ENCODE assay signal across 25 cellular contexts in the genomic region with DNA sequence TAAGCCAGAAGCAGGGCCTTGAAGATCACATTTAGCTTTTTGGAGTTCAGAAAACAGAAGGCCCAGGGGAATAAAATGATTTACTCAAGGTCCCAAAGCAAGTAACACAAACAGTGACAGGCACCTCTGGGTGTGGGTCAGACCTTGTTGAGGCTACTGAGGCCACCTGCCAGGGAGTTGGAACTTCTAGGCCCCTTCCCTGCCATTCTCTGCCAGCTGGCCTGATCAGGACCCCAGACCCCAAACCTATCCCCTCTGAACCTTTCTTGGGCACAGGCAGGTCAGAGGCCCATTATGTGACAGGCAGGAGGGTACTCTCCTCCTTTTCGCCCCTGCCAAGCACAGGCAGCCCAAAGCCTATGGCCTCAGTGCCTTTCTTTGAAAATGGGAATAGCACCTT. TPM values are rescaled to one million over a fixed set of nuclear protein-coding genes. Genes with fewer than 3 reads are reported as not detected.
DNase-seq lines count a peak whose midpoint lies in the region; FAIRE-seq and TF ChIP-seq lines count a peak whose summit lies in the region.
"Had no signal": no experiment of that assay in that cellular context is flagged by ENCODE, and none has a peak within 500 bp of the region (broad histone marks: within the 10 kb centered on the region; RNA-seq: fewer than 3 reads in every experiment).

No MANE protein-coding gene starts in this region.

- H3K9me3 Mint-ChIP-seq in neural progenitor cell = no peaks in the 10 kb centered on the region
- H3K9me3 Mint-ChIP-seq: CD4-positive, alpha-beta memory T cell had no signal

- no peak overlapping the region for H3K4me3 ChIP-seq in HUES48 (ENCODE audit: low read depth, low read length)
- H3K4me3 ChIP-seq in H1 (ENCODE audit: extremely low read depth in 1 of 4, insufficient read depth in 2 of 4, low read depth in 3 of 4, low read length in 4 of 4) = no peak overlapping the region
- peak overlapping the region; percentile 6 for H3K4me3 ChIP-seq in neural progenitor cell
- H3K4me3 ChIP-seq: BLaER1 had no signal

- no peak overlapping the region for H3K23ac ChIP-seq in H1 (ENCODE audit: insufficient read length)

- H2AK5ac ChIP-seq in H1 (ENCODE audit: low read depth, low read length) = no peak overlapping the region

- 100% methylated on average over 1 of the region's 1 CpG; no CpG with 5 or more reads in 1 of the 2 experiments for WGBS in H1 (ENCODE audit: extremely low coverage in 1 of 2, insufficient coverage in 1 of 2, insufficient read length in 1 of 2, insufficient replicate concordance in 2 of 2, low coverage in 1 of 2, low lambda C conversion rate in 2 of 2, missing lambda C conversion rate in 1 of 2), 2 experiments

- no peak overlapping the region for H2BK120ac ChIP-seq in H1 (replicated peaks; ENCODE audit: low read depth, low read length)

- no peak overlapping the region for H2BK20ac ChIP-seq in H1 (ENCODE audit: low read length)

- H3K18ac ChIP-seq in H1 (ENCODE audit: extremely low read depth, low read length) = no peak overlapping the region

- H3K4me1 ChIP-seq in HUES48 (ENCODE audit: control insufficient read depth, insufficient read depth, low read length) (peaks cover 10% of the 10 kb centered on the region; the same call in 1 of the 2 replicates), H1 (replicated peaks in 1 of 4; ENCODE audit: control insufficient read depth in 3 of 4, insufficient read depth in 4 of 4, low read length in 3 of 4) (peaks cover 4 to 11% (median 7%) of the 10 kb centered on the region in 4 experiments; a peak in 5 of 7 replicates), neural progenitor cell (peaks cover 68% of the 10 kb centered on the region)

- H3K36me3 ChIP-seq in HUES48 (ENCODE audit: control insufficient read depth, insufficient read depth, low read length) (no peaks in the 10 kb centered on the region), H1 (ENCODE audit: control insufficient read depth in 2 of 4, insufficient read depth in 4 of 4, low read length in 3 of 4) (no peaks in the 10 kb centered on the region), neural progenitor cell (no peaks in the 10 kb centered on the region)
- H3K36me3 ChIP-seq: BLaER1 had no signal

- no peak overlapping the region for H3K4me3 Mint-ChIP-seq in neural progenitor cell

- no peak overlapping the region for H2BK5ac ChIP-seq in H1 (ENCODE audit: low read depth, low read length)

- TF ChIP-seq POLR2A in H1 (IDR thresholded peaks at IDR 0.05; ENCODE audit: control extremely low read depth in 1 of 2, low read depth in 2 of 2, low read length in 2 of 2) = no peak

- H3K9me3 ChIP-seq in HUES48 (ENCODE audit: control insufficient read depth, insufficient read depth, low read length) (no peaks in the 10 kb centered on the region), H1 (ENCODE audit: insufficient read depth in 2 of 2, low read depth in 1 of 2, low read length in 1 of 2) (no peaks in the 10 kb centered on the region), neural progenitor cell (ENCODE audit: low read depth) (no peaks in the 10 kb centered on the region)
- H3K9me3 ChIP-seq: BLaER1 had no signal

- no peak overlapping the region for H2BK15ac ChIP-seq in H1 (ENCODE audit: low read length)

- H3K27me3 ChIP-seq in HUES48 (ENCODE audit: control insufficient read depth, insufficient read depth, low read length) (no peaks in the 10 kb centered on the region), H1 (replicated peaks in 1 of 4; ENCODE audit: control insufficient read depth in 3 of 4, extremely low read depth in 1 of 4, insufficient read depth in 3 of 4, low read length in 3 of 4) (no peaks in the 10 kb centered on the region), neural progenitor cell (no peaks in the 10 kb centered on the region)
- H3K27me3 ChIP-seq: BLaER1 had no signal

- peak overlapping the region; percentile 99 for H3K27ac Mint-ChIP-seq in neural progenitor cell

- no peak for FAIRE-seq in H1 (lab: Jason Lieb, UNC)
- FAIRE-seq: GM12891 had no signal

- no peak overlapping the region for H4K91ac ChIP-seq in H1 (replicated peaks; ENCODE audit: insufficient read length, low read length)

- CTCF ChIA-PET in H1 (lab: Charles Lee; ENCODE audit: partially characterized antibody) = interaction anchor here (1.5 to 2.2 kb wide), 4 partner anchors 8 to 185 kb away, joined by 4 to 10 read pairs (median 8); no protein-coding TSS in a partner anchor

- no peaks in the 10 kb centered on the region for H4K20me1 ChIP-seq in H1 (replicated peaks in 1 of 2; ENCODE audit: control insufficient read depth in 1 of 2, insufficient read depth in 2 of 2, low read length in 2 of 2)
- H4K20me1 ChIP-seq in neural progenitor cell (ENCODE audit: low read depth) = no peaks in the 10 kb centered on the region
- H4K20me1 ChIP-seq: BLaER1 had no signal

- H3K27me3 Mint-ChIP-seq in neural progenitor cell (ENCODE audit: insufficient read depth, low read depth) = peaks cover 7% of the 10 kb centered on the region
- H3K27me3 Mint-ChIP-seq: CD4-positive, alpha-beta memory T cell had no signal

- no peak overlapping the region for H3K4me2 ChIP-seq in H1 (ENCODE audit: insufficient read depth in 1 of 2, low read depth in 2 of 2, low read length in 2 of 2)
- H3K4me2 ChIP-seq in neural progenitor cell = peak overlapping the region; percentile 59

- DNase-seq in activated CD8-positive, alpha-beta memory T cell treated with anti-CD3 and anti-CD28 coated beads, Interleukin-2, amount 50 U/mL, for 48 hours = peak; percentile 35
- peak in 1 of 2 experiments; percentile 35 for DNase-seq in H1 (ENCODE audit: low read depth in 1 of 2, low spot score in 2 of 2)
- no peak for DNase-seq in neural progenitor cell (ENCODE audit: low spot score)
- DNase-seq in hypothalamus (lab: John Stamatoyannopoulos, UW) = no peak
- no peak for DNase-seq in AG08396 (ENCODE audit: low spot score)
- no peak for DNase-seq in DMS79 (lab: John Stamatoyannopoulos, UW)
- no peak for DNase-seq in NCI-H1930 (lab: John Stamatoyannopoulos, UW)
- DNase-seq: CD4-positive, alpha-beta memory T cell; H7; KBM-7; MM.1S; NCI-H1048; NCI-H1417 treated with DMSO at 0.1 percent for 48 hours; NCI-H187 treated with DMSO at 0.1 percent for 48 hours; NCI-H524; NCI-H774; NK-92 treated with Interleukin-12 subunit alpha and Interleukin-12 subunit beta, amount 100 ng/mL, for 24 hours; SIG-M5 had no signal

- H2BK12ac ChIP-seq in H1 (ENCODE audit: low read depth, low read length) = no peak overlapping the region; the same call in 1 of the 2 replicates

- TF ChIP-seq CTCF in H1 (IDR thresholded peaks at IDR 0.05; ENCODE audit: control extremely low read depth in 1 of 3, insufficient read depth in 1 of 3, low read depth in 1 of 3, low read length in 3 of 3) (no peak), neural progenitor cell (IDR thresholded peaks at IDR 0.05) (no peak)

- peaks cover 26% of the 10 kb centered on the region for H3F3A ChIP-seq in neural progenitor cell (ENCODE audit: low read depth)

- H4K5ac ChIP-seq in H1 (ENCODE audit: insufficient read length, low read depth, low read length) = no peak overlapping the region

- H2AFZ ChIP-seq in H1 (ENCODE audit: low read length) (no peak overlapping the region), neural progenitor cell (replicated peaks) (no peak overlapping the region)

- H3K79me2 ChIP-seq in H1 (ENCODE audit: control insufficient read depth in 1 of 2, insufficient read depth in 2 of 2, low read length in 2 of 2) (no peaks in the 10 kb centered on the region), neural progenitor cell (ENCODE audit: low read depth) (no peaks in the 10 kb centered on the region)

- no peak overlapping the region for H4K8ac ChIP-seq in H1 (ENCODE audit: extremely low read depth, insufficient read depth, low read length)

- H3K56ac ChIP-seq in H1 (replicated peaks; ENCODE audit: insufficient read length, low read depth, low read length) = no peak overlapping the region

- no peaks in the 10 kb centered on the region for H3K36me3 Mint-ChIP-seq in neural progenitor cell

- no peak for TF ChIP-seq EP300 in H1 (IDR thresholded peaks at IDR 0.05; ENCODE audit: borderline replicate concordance in 1 of 2, low read depth in 2 of 2, low read length in 2 of 2)

- no peaks in the 10 kb centered on the region for H3K23me2 ChIP-seq in H1 (ENCODE audit: low read depth, low read length)

- no peak overlapping the region for H3K14ac ChIP-seq in H1 (ENCODE audit: insufficient read length)

- peak overlapping the region; percentile 85 for H3K27ac ChIP-seq in HUES48 (ENCODE audit: low read depth, low read length)
- H3K27ac ChIP-seq in H1 (ENCODE audit: low read depth, low read length) = 0 out of 2 replicates have a peak overlapping the region, but pooled peaks have one; percentile 20
- peak overlapping the region; percentile 92 for H3K27ac ChIP-seq in neural progenitor cell
- H3K27ac ChIP-seq: BLaER1, HL-60, RWPE1 had no signal

- H3K4me1 Mint-ChIP-seq in neural progenitor cell = peaks cover 79% of the 10 kb centered on the region

- no peak overlapping the region for H3K4ac ChIP-seq in H1 (replicated peaks; ENCODE audit: insufficient read length, low read depth, low read length)

- H3K9ac ChIP-seq in HUES48 (ENCODE audit: low read depth, low read length) = no peak overlapping the region
- no peak overlapping the region for H3K9ac ChIP-seq in H1 (replicated peaks in 1 of 4; ENCODE audit: extremely low read depth in 1 of 4, low read depth in 3 of 4, low read length in 3 of 4)
- no peak overlapping the region for H3K9ac ChIP-seq in neural progenitor cell
- H3K9ac ChIP-seq: BLaER1 had no signal

- TF ChIP-seq RAD21 in H1 (IDR thresholded peaks at IDR 0.05 in 1 of 2, conservative IDR thresholded peaks at IDR 0.05 in 1 of 2; ENCODE audit: low read depth in 2 of 2, low read length in 2 of 2) = no peak

- no peaks in the 10 kb centered on the region for H3K79me1 ChIP-seq in H1 (ENCODE audit: low read depth, low read length)

- POLR2A ChIA-PET in H1 (lab: Charles Lee; ENCODE audit: partially characterized antibody) = no interaction called here

TF ChIP-seq in H1, 55 proteins besides CTCF, POLR2A, EP300 and RAD21 (continues in another document):
- TF ChIP-seq NRF1 (IDR thresholded peaks at IDR 0.05; ENCODE audit: low read depth, low read length) (no peak), CHD1 (IDR thresholded peaks at IDR 0.05; ENCODE audit: low read depth, low read length) (no peak), BACH1 (IDR thresholded peaks at IDR 0.05; ENCODE audit: low read length) (no peak), ZNF274 (IDR thresholded peaks at IDR 0.05; ENCODE audit: borderline replicate concordance, extremely low read depth, low read length) (no peak)

RNA-seq across cellular contexts. Expression of gene ATP2B2, which starts 49.4 kb away (rescaled TPM):
- 0.61 and 1.2 TPM in 2 replicates for total RNA-seq in H1 (2021; fragmentation: NEBNext Ultra II Directional; extraction: Animal tissue kit (Norgen Biotek cat#: 25700))
- 0.14 and 0.20 TPM in 2 replicates for polyA plus RNA-seq in H1 (2011; rRNA removed)
- polyA plus RNA-seq in H1 (2011; cell fraction: cytosol; rRNA removed) = 0.17 TPM
- 0.53 TPM for polyA plus RNA-seq in H1 (2011; cell fraction: nucleus; rRNA removed)
- polyA plus RNA-seq in H1 (2012, experiment 1 of 2) = 0.08 to 0.39 TPM (median 0.32 TPM) in 4 replicates
- polyA plus RNA-seq in H1 (2012, experiment 2 of 2) = 0.16 TPM
- 0.47 TPM for polyA plus RNA-seq in H1 (2013, experiment 1 of 2)
- polyA plus RNA-seq in H1 (2013, experiment 2 of 2) = 0.31 TPM
- polyA minus RNA-seq in H1 (2011; rRNA and poly(A)+ RNA removed) = 0.38 and 0.41 TPM in 2 replicates
- polyA minus RNA-seq in H1 (2011; cell fraction: cytosol; rRNA and poly(A)+ RNA removed) = 0.22 TPM
- polyA minus RNA-seq in H1 (2011; cell fraction: nucleus; rRNA and poly(A)+ RNA removed) = 0.70 TPM
- total RNA-seq in neural progenitor cell (ENCODE audit: low replicate concordance) = 0.03 TPM in 1 of 2 replicates, not detected in the other
- total RNA-seq: CD4-positive, alpha-beta memory T cell; G401; HT-29 had no signal
- polyA plus RNA-seq: CD4-positive, alpha-beta memory T cell had no signal

Comparison
In these comparisons a context has a peak if more than half of its experiments do, and no peak if none do; other contexts are left out.
1. H3K27ac ChIP-seq: peak in every context shown above with its lines; median percentile 92 in neural progenitor cell; 85 in HUES48; 20 in H1.